20 cellular contexts compared by ENCODE assay signal in the genomic region with DNA sequence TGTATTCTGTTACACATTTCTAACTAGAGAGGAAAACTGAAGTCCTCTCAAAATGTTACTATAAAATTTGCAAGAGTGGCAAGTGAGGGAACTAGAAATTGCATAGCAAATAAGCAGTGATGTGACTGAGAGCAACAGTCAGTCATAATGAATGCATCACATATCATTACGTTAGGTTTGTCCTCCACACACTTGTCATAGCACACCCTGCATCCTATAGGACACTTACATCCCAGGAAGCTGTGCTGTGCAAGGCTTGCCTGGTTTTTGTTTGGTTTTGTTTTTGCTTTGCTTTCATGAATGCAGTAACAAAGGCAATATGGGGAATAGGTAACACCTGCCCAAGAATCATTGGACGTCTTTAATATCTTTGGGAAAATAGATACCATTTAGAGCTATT. TPM values are rescaled to one million over a fixed set of nuclear protein-coding genes. Genes with fewer than 3 reads are reported as not detected.
DNase-seq lines count a peak whose midpoint lies in the region; ATAC-seq, FAIRE-seq and TF ChIP-seq lines count a peak whose summit lies in the region.
"Had no signal": no experiment of that assay in that cellular context is flagged by ENCODE, and none has a peak within 500 bp of the region (broad histone marks: within the 10 kb centered on the region; RNA-seq: fewer than 3 reads in every experiment).

No MANE protein-coding gene starts in this region.

- no peaks in the 10 kb centered on the region for H3K9me3 Mint-ChIP-seq in brain
- H3K9me3 Mint-ChIP-seq: T-helper 2 cell treated with Interferon-gamma antibody and Interleukin-4, amounts not matched to agents 5 μg/mL and 100 μg/mL, for 36 hours; WTC11 had no signal

- TF ChIP-seq POLR2A in suprapubic skin (IDR thresholded peaks at IDR 0.05) (no peak), esophagus muscularis mucosa (IDR thresholded peaks at IDR 0.05; ENCODE audit: low read depth) (no peak), GM12892 (IDR thresholded peaks at IDR 0.05; ENCODE audit: low read depth, low read length) (no peak)

- H3K27me3 ChIP-seq in suprapubic skin = no peaks in the 10 kb centered on the region
- no peaks in the 10 kb centered on the region for H3K27me3 ChIP-seq in esophagus muscularis mucosa

- WGBS in suprapubic skin = 56% methylated on average over 2 of the region's 2 CpGs
- WGBS in esophagus muscularis mucosa = 87% methylated on average over 2 of the region's 2 CpGs

- no peak for FAIRE-seq in GM12892 (lab: Jason Lieb, UNC)
- FAIRE-seq: bronchial epithelial cell had no signal

- DNase-seq in NCI-H82 (lab: John Stamatoyannopoulos, UW) (peak; percentile 65), NCI-H82 treated with DMSO at 0.1 percent for 48 hours (lab: John Stamatoyannopoulos, UW; ENCODE audit: unreplicated experiment) (no peak), medulla oblongata (ENCODE audit: extremely low spot score) (peak; percentile 51), suprapubic skin (ENCODE audit: low spot score in 2 of 2) (no peak), esophagus muscularis mucosa (ENCODE audit: extremely low spot score) (no peak), GM12892 (ENCODE audit: insufficient read length) (no peak)
- DNase-seq: activated CD4-positive, alpha-beta T cell treated with anti-CD3 and anti-CD28 coated beads, Interleukin-2, amount 50 U/mL, for 4 hours; activated gamma-delta T cell; COR-L47; dermis blood vessel endothelial cell; foreskin fibroblast; lower lobe of right lung; NCI-H187 treated with DMSO at 0.1 percent for 48 hours; stimulated activated CD4-positive, alpha-beta T cell treated with anti-CD3 and anti-CD28 coated beads, Interleukin-15, amount 100 ng/mL, for 24 hours had no signal

- H3K4me1 ChIP-seq in suprapubic skin (peaks cover 57% of the 10 kb centered on the region), esophagus muscularis mucosa (peaks cover 56 to 66% (median 62%) of the 10 kb centered on the region in 4 donors)

- H3K4me3 Mint-ChIP-seq in brain = peak overlapping the region in 4 of 5 experiments; percentile 65 to 90 (median 80)
- H3K4me3 Mint-ChIP-seq: T-helper 2 cell treated with Interferon-gamma antibody and Interleukin-4, amounts not matched to agents 5 μg/mL and 100 μg/mL, for 36 hours; WTC11 had no signal

- H3K36me3 ChIP-seq in suprapubic skin (no peaks in the 10 kb centered on the region), esophagus muscularis mucosa (peaks cover 0 to 24% (median 7%) of the 10 kb centered on the region in 4 donors)
- H3K36me3 ChIP-seq: lower lobe of right lung had no signal

- TF ChIP-seq EP300 in suprapubic skin (IDR thresholded peaks at IDR 0.05) = no peak
- TF ChIP-seq EP300 in esophagus muscularis mucosa (IDR thresholded peaks at IDR 0.05) = no peak

- peaks cover 97% of the 10 kb centered on the region for H3K4me1 Mint-ChIP-seq in brain

- H3K27ac Mint-ChIP-seq in brain = peak overlapping the region in 4 of 5 experiments; percentile 93 to 98 (median 96)
- H3K27ac Mint-ChIP-seq: T-helper 2 cell treated with Interferon-gamma antibody and Interleukin-4, amounts not matched to agents 5 μg/mL and 100 μg/mL, for 36 hours; WTC11 had no signal

- TF ChIP-seq CTCF in brain (conservative IDR thresholded peaks at IDR 0.05) (no peak), suprapubic skin (IDR thresholded peaks at IDR 0.05) (no peak), esophagus muscularis mucosa (IDR thresholded peaks at IDR 0.05) (no peak)

- no peak for ATAC-seq in HG02588 (IDR thresholded peaks at IDR 0.05; ENCODE audit: unreplicated experiment)
- ATAC-seq: lower lobe of right lung, WTC11 had no signal

- no peaks in the 10 kb centered on the region for H3K27me3 Mint-ChIP-seq in brain

- H3K27ac ChIP-seq in suprapubic skin (peak overlapping the region; percentile 38), esophagus muscularis mucosa (replicated peaks in 1 of 4) (no peak overlapping the region)
- H3K27ac ChIP-seq: lower lobe of right lung, RWPE1 had no signal

- peaks cover 32% of the 10 kb centered on the region for H3K36me3 Mint-ChIP-seq in brain

- no peaks in the 10 kb centered on the region for H3K9me3 ChIP-seq in suprapubic skin
- H3K9me3 ChIP-seq in esophagus muscularis mucosa = no peaks in the 10 kb centered on the region
- H3K9me3 ChIP-seq: lower lobe of right lung had no signal

- H3K4me3 ChIP-seq in suprapubic skin = no peak overlapping the region
- H3K4me3 ChIP-seq in esophagus muscularis mucosa = no peak overlapping the region
- H3K4me3 ChIP-seq: lower lobe of right lung had no signal

- intact Hi-C loops in esophagus muscularis mucosa (cut with DNase I) = no loop called here

RNA-seq across cellular contexts. Expression of a gene that starts 10.8 kb away (rescaled TPM):
- 49.5 TPM for polyA plus RNA-seq in brain (ENCODE audit: insufficient read depth, low read depth, low replicate concordance)
- total RNA-seq in suprapubic skin (100 to 1,000 TPM in 2 of 4 donors, 10 to 100 TPM in 2; 90.4 to 204 (median 112) TPM), esophagus muscularis mucosa (10 to 100 TPM; 38.1 to 64.4 (median 55.8) TPM)
- not detected for polyA plus RNA-seq in GM12892 (2012; ENCODE audit: missing spikeins)

Comparison
In these comparisons a context has a peak if more than half of its experiments do, and no peak if none do; other contexts are left out.
1. DNase-seq: peak in NCI-H82 (single experiment) and medulla oblongata (single experiment); none in NCI-H82 treated with DMSO at 0.1 percent for 48 hours (single experiment), suprapubic skin (0 of 2), esophagus muscularis mucosa (single experiment) and GM12892 (single experiment).